Comparison of ENCODE assay signal across 13 cellular contexts in genomic region chr20:1371235-1371782, GRCh38. TPM values are rescaled to one million over a fixed set of nuclear protein-coding genes. Genes with fewer than 3 reads are reported as not detected.
DNase-seq lines count a peak whose midpoint lies in the region; ATAC-seq and TF ChIP-seq lines count a peak whose summit lies in the region.
"Had no signal": no experiment of that assay in that cellular context is flagged by ENCODE, and none has a peak within 500 bp of the region (broad histone marks: within the 10 kb centered on the region; RNA-seq: fewer than 3 reads in every experiment).

No MANE protein-coding gene starts in this region.

- ATAC-seq in left lobe of liver, result peak; percentile 34

- H3K27me3 ChIP-seq in ascending aorta (no peaks in the 10 kb centered on the region), transverse colon (no peaks in the 10 kb centered on the region), smooth muscle cell (ENCODE audit: low read depth) (no peaks in the 10 kb centered on the region)
- H3K27me3 ChIP-seq: SJSA1 had no signal

- H2AFZ ChIP-seq in smooth muscle cell (ENCODE audit: low read depth), result no peak overlapping the region

- in situ Hi-C loops in transverse colon (cut with MboI; ENCODE audit: low pct_ligation_motif_present in 1 of 4, low pct_unique_long_range_greater_than_20kb in 1 of 4, low sequenced_read_pairs in 3 of 4), result no loop called here

- peak overlapping the region; percentile 57 for H3K27ac Mint-ChIP-seq in activated naive CD4-positive, alpha-beta T cell treated with anti-CD3 and anti-CD28 coated beads for 36 hours

- H3K79me2 ChIP-seq in smooth muscle cell (ENCODE audit: low read depth), result peaks cover 47% of the 10 kb centered on the region

- TF ChIP-seq POLR2A in transverse colon (IDR thresholded peaks at IDR 0.05), result no peak

- peaks cover 33% of the 10 kb centered on the region for H3K4me1 Mint-ChIP-seq in activated naive CD4-positive, alpha-beta T cell treated with anti-CD3 and anti-CD28 coated beads for 36 hours (ENCODE audit: low read depth)

- TF ChIP-seq EP300 in transverse colon (IDR thresholded peaks at IDR 0.05; ENCODE audit: low read depth), result no peak

- H3K9me3 Mint-ChIP-seq in activated naive CD4-positive, alpha-beta T cell treated with anti-CD3 and anti-CD28 coated beads for 36 hours, result no peaks in the 10 kb centered on the region

- H3K4me3 ChIP-seq in ascending aorta, result no peak overlapping the region
- H3K4me3 ChIP-seq in transverse colon, result no peak overlapping the region
- H3K4me3 ChIP-seq in smooth muscle cell, result no peak overlapping the region
- H3K4me3 ChIP-seq: SJSA1 had no signal

- peaks cover 83% of the 10 kb centered on the region for H4K20me1 ChIP-seq in smooth muscle cell (ENCODE audit: low read depth)

- no peak for DNase-seq in activated naive CD4-positive, alpha-beta T cell treated with anti-CD3 and anti-CD28 coated beads for 36 hours
- no peak for DNase-seq in activated naive CD4-positive, alpha-beta T cell treated with Interleukin-2 at 50 U/mL for 16 hours
- no peak for DNase-seq in ascending aorta (ENCODE audit: low spot score in 2 of 2)
- DNase-seq in left lobe of liver (ENCODE audit: low spot score), result no peak
- DNase-seq in transverse colon, result no peak
- DNase-seq in cerebellar cortex (ENCODE audit: low spot score), result no peak
- DNase-seq in smooth muscle cell (lab: John Stamatoyannopoulos, UW; ENCODE audit: unreplicated experiment), result no peak
- no peak for DNase-seq in stimulated activated naive CD4-positive, alpha-beta T cell treated with Interleukin-2 at 50 U/mL for 16 hours (lab: John Stamatoyannopoulos, UW)
- DNase-seq: activated CD4-positive, alpha-beta T cell treated with anti-CD3 and anti-CD28 coated beads for 4 hours; anterior cingulate cortex; NCI-H1092; nucleus accumbens had no signal

- TF ChIP-seq CTCF in ascending aorta (IDR thresholded peaks at IDR 0.05) (no peak), transverse colon (IDR thresholded peaks at IDR 0.05) (no peak), smooth muscle cell (IDR thresholded peaks at IDR 0.05; ENCODE audit: borderline replicate concordance, insufficient read depth, poor library complexity, severe bottlenecking) (no peak)

- no peak overlapping the region for H3K9ac ChIP-seq in smooth muscle cell (ENCODE audit: low read depth)

- no peak overlapping the region for H3K4me3 Mint-ChIP-seq in activated naive CD4-positive, alpha-beta T cell treated with anti-CD3 and anti-CD28 coated beads for 36 hours

- H3K27ac ChIP-seq in ascending aorta (peak overlapping the region; percentile 23 to 67), transverse colon (peak overlapping the region; percentile 22 to 51 (median 45)), smooth muscle cell (ENCODE audit: low read depth) (no peak overlapping the region)
- H3K27ac ChIP-seq: SJSA1 had no signal

- intact Hi-C loops in activated naive CD4-positive, alpha-beta T cell treated with anti-CD3 and anti-CD28 coated beads for 36 hours (cut with micrococcal nuclease), result no loop called here
- intact Hi-C loops in ascending aorta (cut with DNase I) (loop anchor here (5.0 kb wide), 1 partner anchor 44 kb away; the partner anchor contains the start of gene SDCBP2), transverse colon (cut with DNase I; ENCODE audit: low total_unique reads) (no loop called here)

- peaks cover 3 to 26% of the 10 kb centered on the region in 2 donors for H3K36me3 ChIP-seq in ascending aorta
- peaks cover 0 to 12% (median 0%) of the 10 kb centered on the region in 4 donors for H3K36me3 ChIP-seq in transverse colon
- H3K36me3 ChIP-seq in smooth muscle cell (ENCODE audit: low read depth), result peaks cover 6% of the 10 kb centered on the region

- no peaks in the 10 kb centered on the region for H3K9me3 ChIP-seq in ascending aorta
- no peaks in the 10 kb centered on the region for H3K9me3 ChIP-seq in transverse colon
- H3K9me3 ChIP-seq in smooth muscle cell (replicated peaks; ENCODE audit: low read depth), result no peaks in the 10 kb centered on the region
- H3K9me3 ChIP-seq: SJSA1 had no signal

- CTCF ChIA-PET in activated naive CD4-positive, alpha-beta T cell treated with anti-CD3 and anti-CD28 coated beads for 36 hours (lab: Charles Lee), result interaction anchor here (1.3 kb wide), 1 partner anchor 10 kb away, joined by 3 read pairs; no protein-coding TSS in a partner anchor

- peaks cover 51% of the 10 kb centered on the region for H3K36me3 Mint-ChIP-seq in activated naive CD4-positive, alpha-beta T cell treated with anti-CD3 and anti-CD28 coated beads for 36 hours (ENCODE audit: low read depth)

- no peaks in the 10 kb centered on the region for H3K27me3 Mint-ChIP-seq in activated naive CD4-positive, alpha-beta T cell treated with anti-CD3 and anti-CD28 coated beads for 36 hours (ENCODE audit: low read depth)

- H3K4me1 ChIP-seq in ascending aorta (peaks cover 11 to 30% of the 10 kb centered on the region in 2 donors), transverse colon (peaks cover 0 to 62% (median 38%) of the 10 kb centered on the region in 4 donors), smooth muscle cell (ENCODE audit: low read depth) (no peaks in the 10 kb centered on the region)

- no peak overlapping the region for H3K4me2 ChIP-seq in smooth muscle cell

- 56 to 66% methylated on average over 1 to 3 of the region's 3 CpGs for WGBS in transverse colon (ENCODE audit: low coverage in 1 of 2), 2 donors
- 92% methylated on average over 3 of the region's 3 CpGs for WGBS in smooth muscle cell (ENCODE audit: low lambda C conversion rate)

- H3F3A ChIP-seq in smooth muscle cell (ENCODE audit: low read depth), result no peaks in the 10 kb centered on the region

RNA-seq across cellular contexts. Expression of gene FKBP1A, which starts 21.5 kb away (rescaled TPM):
- 100 to 1,000 TPM; 232 to 237 TPM for total RNA-seq in activated naive CD4-positive, alpha-beta T cell treated with anti-CD3 and anti-CD28 coated beads for 36 hours
- total RNA-seq in ascending aorta (202 TPM), left lobe of liver (61.5 TPM), transverse colon (100 to 1,000 TPM; 120 to 202 (median 144) TPM), smooth muscle cell (137 and 184 TPM in 2 replicates)
- 150 and 163 TPM in 2 replicates for polyA plus RNA-seq in smooth muscle cell

RNA-seq across cellular contexts. Expression of gene SDCBP2, which starts 42.4 kb away (rescaled TPM):
- 1 to 10 TPM; 5.5 to 5.8 TPM for total RNA-seq in activated naive CD4-positive, alpha-beta T cell treated with anti-CD3 and anti-CD28 coated beads for 36 hours
- total RNA-seq in ascending aorta (not detected), left lobe of liver (6.4 TPM), transverse colon (100 to 1,000 TPM; 132 to 427 (median 300) TPM), smooth muscle cell (2.9 and 3.6 TPM in 2 replicates)
- 2.6 and 4.7 TPM in 2 replicates for polyA plus RNA-seq in smooth muscle cell

Comparison
In these comparisons a context has a peak if more than half of its experiments do, and no peak if none do; other contexts are left out.
1. RNA of gene SDCBP2, which starts 42.4 kb away (total RNA-seq): 132 to 427 TPM in transverse colon; 6.4 TPM in left lobe of liver (single experiment), 5.5 to 5.8 TPM in activated naive CD4-positive, alpha-beta T cell treated with anti-CD3 and anti-CD28 coated beads for 36 hours, 2.9 to 3.6 TPM in smooth muscle cell and not detected in ascending aorta (single experiment); every median in the first group is over 10 times any median in the second.